ENCODE assay signal across 8 cellular contexts in genomic region chr14:87805315-87805723, GRCh38.
A peak's percentile ranks its signal among the peaks of the same experiment; 100 is the strongest.
DNase-seq lines count a peak whose midpoint lies in the region; ATAC-seq and TF ChIP-seq lines count a peak whose summit lies in the region.

No MANE protein-coding gene starts in this region.

- POLR2A ChIA-PET in GM10248 (lab: Yijun Ruan, JAX) (no interaction called here), PC-3 (lab: Charles Lee; ENCODE audit: unreplicated experiment) (no interaction called here)

- WGBS in adrenal gland, 4 donors, result 4 to 12% (median 6%) methylated on average over 4 of the region's 4 CpGs

- DNase-seq in 8988T (peak; percentile 10), GM10248 (ENCODE audit: extremely low spot score) (peak; percentile 39), PC-3 (peak; percentile 22), adrenal gland (peak; percentile 48 to 72 (median 55)), kidney epithelial cell (ENCODE audit: low read depth) (no peak), cerebellum (ENCODE audit: low spot score) (no peak)
- peak; percentile 63 for DNase-seq in stimulated activated naive CD8-positive, alpha-beta T cell treated with anti-CD3 and anti-CD28 coated beads, Interleukin-15, Interleukin-2, amounts not matched to agents 100 U/mL and 50 U/mL, for 24 hours

- no peak for TF ChIP-seq POLR2A in adrenal gland (IDR thresholded peaks at IDR 0.05)

- no peak overlapping the region for H3K9ac ChIP-seq in PC-3 (ENCODE audit: low read length)

- H3K27ac ChIP-seq in PC-3 (ENCODE audit: low read length), result no peak overlapping the region
- no peak overlapping the region for H3K27ac ChIP-seq in adrenal gland

- TF ChIP-seq CTCF in GM10248 (IDR thresholded peaks at IDR 0.05; ENCODE audit: control extremely low read depth, extremely low read depth, low read depth, missing control alignments), result peak; percentile 48
- TF ChIP-seq CTCF in PC-3 (conservative IDR thresholded peaks at IDR 0.05; ENCODE audit: low read depth, low read length), result peak; percentile 60
- peak; percentile 66 to 86 (median 73) for TF ChIP-seq CTCF in adrenal gland (IDR thresholded peaks at IDR 0.05)
- peak; percentile 66 for TF ChIP-seq CTCF in kidney epithelial cell (IDR thresholded peaks at IDR 0.05; ENCODE audit: insufficient read depth, low read length, poor library complexity, severe bottlenecking)

- ATAC-seq in HG02885 (IDR thresholded peaks at IDR 0.05; ENCODE audit: poor library complexity, unreplicated experiment) (peak; percentile 90), PC-3 (no peak)
- no peak for ATAC-seq in stimulated activated naive CD8-positive, alpha-beta T cell treated with anti-CD3 and anti-CD28 coated beads, Interleukin-15, Interleukin-2, amounts not matched to agents 100 U/mL and 50 U/mL, for 24 hours

- no peaks in the 10 kb centered on the region for H3K27me3 ChIP-seq in PC-3 (ENCODE audit: low read length)
- H3K27me3 ChIP-seq in adrenal gland, result no peaks in the 10 kb centered on the region
- no peaks in the 10 kb centered on the region for H3K27me3 ChIP-seq in kidney epithelial cell (ENCODE audit: control insufficient read depth, insufficient read depth, low read length)

- no peaks in the 10 kb centered on the region for H3K4me1 ChIP-seq in PC-3 (ENCODE audit: insufficient read depth, low read length)
- no peaks in the 10 kb centered on the region for H3K4me1 ChIP-seq in adrenal gland (replicated peaks in 1 of 2)

- no peaks in the 10 kb centered on the region for H3K9me2 ChIP-seq in PC-3 (replicated peaks; ENCODE audit: low read length)

- intact Hi-C loops in PC-3 (cut with micrococcal nuclease) (no loop called here), adrenal gland (cut with DNase I) (loop anchor here in 1 of 2 donors (5.0 kb wide), 1 partner anchor 92 kb away; no protein-coding TSS in a partner anchor)

- no peaks in the 10 kb centered on the region for H3K79me2 ChIP-seq in PC-3 (ENCODE audit: low read length)

- no peak overlapping the region for H3K4me2 ChIP-seq in PC-3 (ENCODE audit: low read length)

- BruUV-seq in PC-3 (replicated peaks; lab: Mats Ljungman, UMichigan), result no TSS peak

- no peaks in the 10 kb centered on the region; the same call in 1 of the 2 replicates for H3K36me3 ChIP-seq in PC-3 (ENCODE audit: low read depth, low read length)
- no peaks in the 10 kb centered on the region for H3K36me3 ChIP-seq in adrenal gland (replicated peaks in 1 of 2)
- no peaks in the 10 kb centered on the region for H3K36me3 ChIP-seq in kidney epithelial cell (ENCODE audit: control insufficient read depth, insufficient read depth, low read length)

- H2AFZ ChIP-seq in PC-3 (ENCODE audit: low read length), result no peak overlapping the region

- no peak overlapping the region for H3K4me3 ChIP-seq in PC-3 (ENCODE audit: low read length)
- H3K4me3 ChIP-seq in adrenal gland, result no peak overlapping the region
- no peak overlapping the region for H3K4me3 ChIP-seq in kidney epithelial cell (ENCODE audit: low read depth, low read length)

- CTCF ChIA-PET in GM10248 (lab: Yijun Ruan, JAX), result interaction anchor here (0.7 to 2.7 kb wide), 26 partner anchors 9 to 575 kb away, joined by 3 to 21 read pairs (median 4); no protein-coding TSS in a partner anchor
- CTCF ChIA-PET in PC-3 (lab: Charles Lee), result no interaction called here

- H3K9me3 ChIP-seq in PC-3 (ENCODE audit: low read length), result peaks cover 6% of the 10 kb centered on the region
- no peaks in the 10 kb centered on the region for H3K9me3 ChIP-seq in adrenal gland (replicated peaks in 1 of 3)

- H4K20me1 ChIP-seq in PC-3 (ENCODE audit: low read length), result no peaks in the 10 kb centered on the region

- no peaks in the 10 kb centered on the region for H3F3A ChIP-seq in PC-3 (ENCODE audit: low read length, unreplicated experiment)

Comparison
In these comparisons a context has a peak if more than half of its experiments do, and no peak if none do; other contexts are left out.
1. DNase-seq: peak in 8988T (single experiment), GM10248 (single experiment), PC-3 (single experiment), adrenal gland (7 of 7) and stimulated activated naive CD8-positive, alpha-beta T cell treated with anti-CD3 and anti-CD28 coated beads, Interleukin-15, Interleukin-2, amounts not matched to agents 100 U/mL and 50 U/mL, for 24 hours (single experiment); none in kidney epithelial cell (single experiment) and cerebellum (single experiment).
2. Peak in every context shown above with its lines, with median percentiles within 50 percentile points of each other: CTCF ChIP-seq.